ENCODE assay signal across 1 cellular context in genomic region chr5:142390303-142390840, GRCh38.
TF ChIP-seq lines count a peak whose summit lies in the region.

No MANE protein-coding gene starts in this region.

TF ChIP-seq in K562, 482 proteins besides CTCF, POLR2A, EP300 and RAD21 (continued from another document):
- TF ChIP-seq ZBTB49 (CRISPR knock-in tag; IDR thresholded peaks at IDR 0.05; ENCODE audit: borderline replicate concordance) (no peak), AFF1 (IDR thresholded peaks at IDR 0.05; ENCODE audit: low read depth in 1 of 2, partially characterized antibody in 2 of 2) (no peak), MLLT1 (IDR thresholded peaks at IDR 0.05) (no peak), MCM2 (IDR thresholded peaks at IDR 0.05; ENCODE audit: low read depth) (no peak), CBX2 (IDR thresholded peaks at IDR 0.05; ENCODE audit: insufficient read depth, low read length, poor library complexity, severe bottlenecking) (no peak), SNIP1 (IDR thresholded peaks at IDR 0.05; ENCODE audit: low read depth) (no peak), SMARCA4 (IDR thresholded peaks at IDR 0.05) (no peak), NRF1 (conservative IDR thresholded peaks at IDR 0.05 in 1 of 2, IDR thresholded peaks at IDR 0.05 in 1 of 2) (no peak), ZKSCAN3 (CRISPR knock-in tag; IDR thresholded peaks at IDR 0.05) (no peak), HNRNPUL1 (IDR thresholded peaks at IDR 0.05; ENCODE audit: low read length) (no peak), VEZF1 (CRISPR knock-in tag; IDR thresholded peaks at IDR 0.05) (no peak), NCOA6 (IDR thresholded peaks at IDR 0.05) (no peak), SOX6 (IDR thresholded peaks at IDR 0.05) (no peak), GATA2 (CRISPR knock-in tag; IDR thresholded peaks at IDR 0.05) (no peak), ELK3 (CRISPR knock-in tag; IDR thresholded peaks at IDR 0.05) (no peak), HSF4 (CRISPR knock-in tag; IDR thresholded peaks at IDR 0.05; ENCODE audit: borderline replicate concordance) (no peak), POLR3G (IDR thresholded peaks at IDR 0.05; ENCODE audit: extremely low read depth, insufficient read length, insufficient replicate concordance) (no peak)
TF ChIP-seq in K562: peak in this region for 0.
